Comparison of ENCODE assay signal across 1 cellular context in genomic region chr4:165112258-165113156, GRCh38.
TF ChIP-seq lines count a peak whose summit lies in the region.

Gene TMEM192, minus strand, starts transcription at chr4:165112860. Its CDS starts 87 bp downstream, at chr4:165112773.

TF ChIP-seq in HepG2, 621 proteins besides CTCF, POLR2A, EP300 and RAD21 (continued from another document and continues in another):
- peak; percentile 78 for TF ChIP-seq USF2 (IDR thresholded peaks at IDR 0.05; ENCODE audit: low read depth, low read length)
- peak; percentile 89; the same call in 1 of the 2 replicates for TF ChIP-seq USF2 (CRISPR knock-in tag; IDR thresholded peaks at IDR 0.05; ENCODE audit: borderline replicate concordance)
- TF ChIP-seq NCOA1 (CRISPR knock-in tag; IDR thresholded peaks at IDR 0.05): peak; percentile 81; the same call in 1 of the 2 replicates
- TF ChIP-seq HIC2 (CRISPR knock-in tag; IDR thresholded peaks at IDR 0.05; ENCODE audit: low read depth): peak; percentile 45
- TF ChIP-seq ZNF207 (IDR thresholded peaks at IDR 0.05; ENCODE audit: borderline replicate concordance): no peak
- no peak for TF ChIP-seq FOXA1 (IDR thresholded peaks at IDR 0.05)
- no peak for TF ChIP-seq FOXA1 (CRISPR knock-in tag; IDR thresholded peaks at IDR 0.05)
- TF ChIP-seq ZNF18 (CRISPR knock-in tag; IDR thresholded peaks at IDR 0.05; ENCODE audit: insufficient replicate concordance): no peak
- no peak for TF ChIP-seq ZNF691 (CRISPR knock-in tag; IDR thresholded peaks at IDR 0.05; ENCODE audit: borderline replicate concordance, low read depth)
- no peak for TF ChIP-seq ZNF782 (CRISPR knock-in tag; IDR thresholded peaks at IDR 0.05; ENCODE audit: borderline replicate concordance)
- TF ChIP-seq ZNF362 (CRISPR knock-in tag; IDR thresholded peaks at IDR 0.05; ENCODE audit: borderline replicate concordance): 0 out of 2 replicates have a peak, but pooled peaks have one; percentile 17
- peak; percentile 92 for TF ChIP-seq RBFOX2 (IDR thresholded peaks at IDR 0.05; ENCODE audit: low read depth, low read length)
- no peak for TF ChIP-seq ZNF614 (CRISPR knock-in tag; IDR thresholded peaks at IDR 0.05; ENCODE audit: borderline replicate concordance)
- TF ChIP-seq ZNF160 (CRISPR knock-in tag; IDR thresholded peaks at IDR 0.05): peak; percentile 64; the same call in 1 of the 2 replicates
- TF ChIP-seq ZBTB34 (CRISPR knock-in tag; IDR thresholded peaks at IDR 0.05): peak; percentile 34; the same call in 1 of the 2 replicates
- TF ChIP-seq MXD4 (CRISPR knock-in tag; IDR thresholded peaks at IDR 0.05): peak; percentile 79
- 0 out of 2 replicates have a peak, but pooled peaks have one; percentile 28 for TF ChIP-seq HNRNPL (IDR thresholded peaks at IDR 0.05; ENCODE audit: low read depth, low read length)
- TF ChIP-seq MLX (CRISPR knock-in tag; IDR thresholded peaks at IDR 0.05): peak; percentile 98
- 0 out of 2 replicates have a peak, but pooled peaks have one; percentile 19 for TF ChIP-seq FOXK1 (CRISPR knock-in tag; IDR thresholded peaks at IDR 0.05; ENCODE audit: borderline replicate concordance, low read depth)
- 0 out of 2 replicates have a peak, but pooled peaks have one; percentile 31 for TF ChIP-seq FOSL1 (CRISPR knock-in tag; IDR thresholded peaks at IDR 0.05; ENCODE audit: borderline replicate concordance)
- TF ChIP-seq BCLAF1 (IDR thresholded peaks at IDR 0.05): no peak
- no peak for TF ChIP-seq PPARG (CRISPR knock-in tag; conservative IDR thresholded peaks at IDR 0.05)
- peak; percentile 85 for TF ChIP-seq ZNF709 (CRISPR knock-in tag; IDR thresholded peaks at IDR 0.05)
- 0 out of 2 replicates have a peak, but pooled peaks have one; percentile 64 for TF ChIP-seq ATF5 (CRISPR knock-in tag; IDR thresholded peaks at IDR 0.05; ENCODE audit: low read depth)
- 0 out of 2 replicates have a peak, but pooled peaks have one; percentile 6 for TF ChIP-seq ZNF263 (CRISPR knock-in tag; IDR thresholded peaks at IDR 0.05)
- TF ChIP-seq ZNF543 (CRISPR knock-in tag; IDR thresholded peaks at IDR 0.05): peak; percentile 65; the same call in 1 of the 2 replicates
- no peak for TF ChIP-seq AFF4 (CRISPR knock-in tag; IDR thresholded peaks at IDR 0.05)
- TF ChIP-seq PREB (CRISPR knock-in tag; IDR thresholded peaks at IDR 0.05): no peak
- no peak for TF ChIP-seq ZNF17 (CRISPR knock-in tag; IDR thresholded peaks at IDR 0.05)
- TF ChIP-seq HNRNPLL (IDR thresholded peaks at IDR 0.05; ENCODE audit: low read depth, low read length, poor library complexity, severe bottlenecking): peak; percentile 49
- peak; percentile 65; the same call in 1 of the 2 replicates for TF ChIP-seq KDM5A (IDR thresholded peaks at IDR 0.05; ENCODE audit: borderline replicate concordance, low read length)
- TF ChIP-seq DMTF1 (CRISPR knock-in tag; IDR thresholded peaks at IDR 0.05): no peak
- peak; percentile 61 for TF ChIP-seq DR1 (CRISPR knock-in tag; IDR thresholded peaks at IDR 0.05)
- TF ChIP-seq DDIT3 (CRISPR knock-in tag; IDR thresholded peaks at IDR 0.05): no peak
- TF ChIP-seq ZNF230 (CRISPR knock-in tag; IDR thresholded peaks at IDR 0.05): no peak
